9 cellular contexts compared by ENCODE assay signal in genomic region chr1:208235983-208236761, GRCh38. TPM values are rescaled to one million over a fixed set of nuclear protein-coding genes. Genes with fewer than 3 reads are reported as not detected.
A peak's percentile ranks its signal among the peaks of the same experiment; 100 is the strongest.
DNase-seq lines count a peak whose midpoint lies in the region; TF ChIP-seq lines count a peak whose summit lies in the region.
"Had no signal": no experiment of that assay in that cellular context is flagged by ENCODE, and none has a peak within 500 bp of the region (broad histone marks: within the 10 kb centered on the region; RNA-seq: fewer than 3 reads in every experiment).

No MANE protein-coding gene starts in this region.

- H3K27me3 Mint-ChIP-seq in progenitor cell of endocrine pancreas: peaks cover 5% of the 10 kb centered on the region

- peaks cover 80% of the 10 kb centered on the region for H3K4me1 Mint-ChIP-seq in progenitor cell of endocrine pancreas (ENCODE audit: low read depth)

- DNase-seq in DMS 273 (lab: John Stamatoyannopoulos, UW; ENCODE audit: unreplicated experiment) (peak; percentile 50), DMS 273 treated with DMSO at 0.1 percent for 48 hours (lab: John Stamatoyannopoulos, UW) (no peak), SKM-1 treated with dmso at 0.1 percent for 144 hours (lab: John Stamatoyannopoulos, UW; ENCODE audit: unreplicated experiment) (peak; percentile 39), fibroblast of pulmonary artery (ENCODE audit: low read depth) (peak; percentile 86), progenitor cell of endocrine pancreas (ENCODE audit: low spot score, unreplicated experiment) (no peak), globus pallidus (ENCODE audit: low spot score) (no peak), GM10266 (ENCODE audit: extremely low spot score) (no peak), OCI-M1 (lab: John Stamatoyannopoulos, UW) (no peak)
- DNase-seq: right lobe of liver had no signal

- H3K36me3 Mint-ChIP-seq in progenitor cell of endocrine pancreas (ENCODE audit: insufficient read depth): no peaks in the 10 kb centered on the region

- H3K27ac Mint-ChIP-seq in progenitor cell of endocrine pancreas: peak overlapping the region; percentile 67

- no peak overlapping the region for H3K4me3 Mint-ChIP-seq in progenitor cell of endocrine pancreas (ENCODE audit: low read depth)

- no peak for TF ChIP-seq CTCF in fibroblast of pulmonary artery (IDR thresholded peaks at IDR 0.05; ENCODE audit: low read length, missing control alignments)
- no peak for TF ChIP-seq CTCF in progenitor cell of endocrine pancreas (IDR thresholded peaks at IDR 0.05; ENCODE audit: unreplicated experiment)
- no peak for TF ChIP-seq CTCF in GM10266 (IDR thresholded peaks at IDR 0.05; ENCODE audit: control insufficient read depth, insufficient read depth, low read depth, missing control alignments)

- no peaks in the 10 kb centered on the region for H3K9me3 Mint-ChIP-seq in progenitor cell of endocrine pancreas (ENCODE audit: low read depth)

- H3K4me3 ChIP-seq in fibroblast of pulmonary artery (replicated peaks; ENCODE audit: low read depth, low read length): no peak overlapping the region
- H3K4me3 ChIP-seq: right lobe of liver had no signal

RNA-seq across cellular contexts. Expression of gene PLXNA2, which starts 8.0 kb away (rescaled TPM):
- 32.9 and 34.9 TPM in 2 replicates for total RNA-seq in progenitor cell of endocrine pancreas

Comparison
In these comparisons a context has a peak if more than half of its experiments do, and no peak if none do; other contexts are left out.
1. DNase-seq: peak in DMS 273 (single experiment), SKM-1 treated with dmso at 0.1 percent for 144 hours (single experiment) and fibroblast of pulmonary artery (single experiment); none in DMS 273 treated with DMSO at 0.1 percent for 48 hours (single experiment), progenitor cell of endocrine pancreas (single experiment), globus pallidus (single experiment), GM10266 (single experiment) and OCI-M1 (single experiment).